In the genomic region with DNA sequence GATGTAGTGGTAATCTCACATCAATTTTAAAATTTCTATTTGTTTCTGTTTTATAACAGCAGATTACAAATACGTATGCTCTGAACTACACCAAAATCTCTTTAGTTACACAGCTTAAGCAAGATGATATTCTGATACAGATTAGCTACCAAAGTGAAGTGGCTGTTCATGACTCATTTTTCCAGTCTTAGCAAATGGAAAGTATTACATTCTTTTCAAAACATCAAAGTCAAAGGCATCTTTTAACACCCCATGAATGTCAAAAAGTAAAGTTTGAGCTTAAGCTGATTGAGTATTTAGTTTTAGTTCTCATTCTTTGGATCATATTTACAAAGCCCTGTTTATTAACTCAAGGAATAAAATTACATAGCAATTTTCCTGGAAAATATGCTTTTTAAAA, we compare ENCODE assay signal across 22 cellular contexts. TPM values are rescaled to one million over a fixed set of nuclear protein-coding genes. Genes with fewer than 3 reads are reported as not detected.
DNase-seq lines count a peak whose midpoint lies in the region; ATAC-seq, FAIRE-seq and TF ChIP-seq lines count a peak whose summit lies in the region.
"Had no signal": no experiment of that assay in that cellular context is flagged by ENCODE, and none has a peak within 500 bp of the region (broad histone marks: within the 10 kb centered on the region; RNA-seq: fewer than 3 reads in every experiment).

No MANE protein-coding gene starts in this region.

- no peaks in the 10 kb centered on the region for H4K20me1 ChIP-seq in HepG2 (ENCODE audit: insufficient read depth, low read length)

- DNase-seq in activated naive CD4-positive, alpha-beta T cell treated with anti-CD3 and anti-CD28 coated beads, Interleukin-2, amount 50 U/mL, for 72 hours (ENCODE audit: low spot score in 2 of 2) = no peak
- DNase-seq in activated naive CD4-positive, alpha-beta T cell (lab: John Stamatoyannopoulos, UW) = no peak
- DNase-seq in activated T-helper 2 cell treated with anti-CD3 and anti-CD28 coated beads, Interferon-gamma antibody, Interleukin-2, Interleukin-4, amounts not matched to agents 10 μg/mL and 5 μg/mL and 100 μg/mL, durations not matched to agents 14 hours and 24 hours and 36 hours (ENCODE audit: low spot score) = no peak
- peak; percentile 26 for DNase-seq in fibroblast of the aortic adventitia (ENCODE audit: low read depth)
- no peak for DNase-seq in nucleus accumbens (lab: John Stamatoyannopoulos, UW)
- no peak for DNase-seq in mesenteric fat pad (ENCODE audit: low spot score)
- no peak for DNase-seq in HepG2 (ENCODE audit: low spot score)
- DNase-seq in Right ventricle myocardium inferior (ENCODE audit: missing footprints) = no peak
- DNase-seq: activated B cell treated with CpG ODN at 0.5 μM for 24 hours; activated CD8-positive, alpha-beta memory T cell treated with anti-CD3 and anti-CD28 coated beads, Interleukin-2, amount 50 U/mL, for 48 hours; amygdala; heart left ventricle; islet precursor cell; KBM-7; NCI-H1092 treated with DMSO at 0.1 percent for 48 hours; NCI-H69; Peyer's patch; T-cell had no signal

- no peaks in the 10 kb centered on the region for H3K79me2 ChIP-seq in HepG2 (ENCODE audit: insufficient read depth, low read length)

- no peaks in the 10 kb centered on the region for H3K36me3 ChIP-seq in HepG2 (replicated peaks in 1 of 2; ENCODE audit: control insufficient read depth in 1 of 2, insufficient read depth in 2 of 2, low read length in 2 of 2)
- H3K36me3 ChIP-seq: heart left ventricle, Peyer's patch had no signal

- H3K9me3 ChIP-seq in HepG2 (ENCODE audit: low read length) = no peaks in the 10 kb centered on the region
- H3K9me3 ChIP-seq: heart left ventricle, Peyer's patch had no signal

- POLR2A ChIA-PET in HepG2 (lab: Yijun Ruan, JAX) = no interaction called here

- no peak overlapping the region for H2AFZ ChIP-seq in HepG2 (ENCODE audit: low read length)

- no peaks in the 10 kb centered on the region for H3K9me3 Mint-ChIP-seq in activated naive CD4-positive, alpha-beta T cell treated with anti-CD3 and anti-CD28 coated beads, Interleukin-2, amount 50 U/mL, for 72 hours
- no peaks in the 10 kb centered on the region for H3K9me3 Mint-ChIP-seq in activated T-helper 2 cell treated with anti-CD3 and anti-CD28 coated beads, Interferon-gamma antibody, Interleukin-2, Interleukin-4, amounts not matched to agents 10 μg/mL and 5 μg/mL and 100 μg/mL, durations not matched to agents 14 hours and 24 hours and 36 hours
- H3K9me3 Mint-ChIP-seq: activated B cell treated with CpG ODN at 0.5 μM for 24 hours, T-cell had no signal

- TF ChIP-seq EP300 in HepG2 (IDR thresholded peaks at IDR 0.05; ENCODE audit: low read depth in 2 of 2, low read length in 2 of 2) (no peak), HepG2 (CRISPR knock-in tag; IDR thresholded peaks at IDR 0.05; ENCODE audit: borderline replicate concordance) (no peak)

- H3K27ac Mint-ChIP-seq in activated naive CD4-positive, alpha-beta T cell treated with anti-CD3 and anti-CD28 coated beads, Interleukin-2, amount 50 U/mL, for 72 hours = peak overlapping the region in 1 of 2 donors; percentile 86
- H3K27ac Mint-ChIP-seq in activated T-helper 2 cell treated with anti-CD3 and anti-CD28 coated beads, Interferon-gamma antibody, Interleukin-2, Interleukin-4, amounts not matched to agents 10 μg/mL and 5 μg/mL and 100 μg/mL, durations not matched to agents 14 hours and 24 hours and 36 hours = peak overlapping the region; percentile 84
- H3K27ac Mint-ChIP-seq: activated B cell treated with CpG ODN at 0.5 μM for 24 hours, memory B cell, T-cell had no signal

- TF ChIP-seq CTCF in fibroblast of the aortic adventitia (IDR thresholded peaks at IDR 0.05; ENCODE audit: insufficient read depth, low read length) (no peak), HepG2 (CRISPR knock-in tag; IDR thresholded peaks at IDR 0.05) (no peak)

- H3K9ac ChIP-seq in HepG2 (ENCODE audit: insufficient read depth, low read depth, low read length) = no peak overlapping the region

- ATAC-seq in activated naive CD4-positive, alpha-beta T cell treated with anti-CD3 and anti-CD28 coated beads, Interleukin-2, amount 50 U/mL, for 72 hours = peak; percentile 76 to 92
- ATAC-seq in HepG2 = no peak
- ATAC-seq in Right ventricle myocardium inferior = no peak
- ATAC-seq: heart left ventricle, T-cell had no signal

- H3K27me3 Mint-ChIP-seq in activated T-helper 2 cell treated with anti-CD3 and anti-CD28 coated beads, Interferon-gamma antibody, Interleukin-2, Interleukin-4, amounts not matched to agents 10 μg/mL and 5 μg/mL and 100 μg/mL, durations not matched to agents 14 hours and 24 hours and 36 hours (ENCODE audit: low read depth) = no peaks in the 10 kb centered on the region

- no peak for FAIRE-seq in HepG2 (lab: Jason Lieb, UNC)

- 0 out of 2 replicates have a peak, but pooled peaks cover 6% of the 10 kb centered on the region for H3K4me1 ChIP-seq in HepG2 (ENCODE audit: insufficient read depth, low read length)
- H3K4me1 ChIP-seq: Peyer's patch had no signal

- H3K27me3 ChIP-seq in HepG2 (ENCODE audit: control insufficient read depth in 1 of 2, insufficient read depth in 2 of 2, low read length in 2 of 2) = peaks cover 0 to 3% of the 10 kb centered on the region in 2 experiments; a peak in 2 of 5 replicates
- H3K27me3 ChIP-seq: heart left ventricle, Peyer's patch had no signal

- WGBS in HepG2 (ENCODE audit: low lambda C conversion rate) = 37% methylated on average over 1 of the region's 1 CpG

- CTCF ChIA-PET in HepG2 (lab: Yijun Ruan, JAX; ENCODE audit: low intra/inter-chr PET ratio, low total read pairs) = no interaction called here

- in situ Hi-C loops in HepG2 (cut with HindIII; ENCODE audit: extremely low pct_ligation_motif_present, low pct_unique_long_range_greater_than_20kb) = no loop called here

- H3K36me3 Mint-ChIP-seq in activated naive CD4-positive, alpha-beta T cell treated with anti-CD3 and anti-CD28 coated beads, Interleukin-2, amount 50 U/mL, for 72 hours = no peaks in the 10 kb centered on the region
- H3K36me3 Mint-ChIP-seq in activated T-helper 2 cell treated with anti-CD3 and anti-CD28 coated beads, Interferon-gamma antibody, Interleukin-2, Interleukin-4, amounts not matched to agents 10 μg/mL and 5 μg/mL and 100 μg/mL, durations not matched to agents 14 hours and 24 hours and 36 hours (ENCODE audit: low read depth) = no peaks in the 10 kb centered on the region
- H3K36me3 Mint-ChIP-seq: memory B cell, T-cell had no signal

- H3K4me2 ChIP-seq in HepG2 (ENCODE audit: low read depth, low read length) = no peak overlapping the region

- no TSS peak for BruUV-seq in HepG2 (replicated peaks; lab: Mats Ljungman, UMichigan)

- TF ChIP-seq POLR2A in HepG2 (IDR thresholded peaks at IDR 0.05; ENCODE audit: insufficient read depth in 1 of 2, low read depth in 2 of 2, low read length in 2 of 2) = no peak

- no peak for TF ChIP-seq RAD21 in HepG2 (CRISPR knock-in tag; IDR thresholded peaks at IDR 0.05)

- intact Hi-C loops in activated T-helper 2 cell treated with anti-CD3 and anti-CD28 coated beads, Interferon-gamma antibody, Interleukin-2, Interleukin-4, amounts not matched to agents 10 μg/mL and 5 μg/mL and 100 μg/mL, durations not matched to agents 14 hours and 24 hours and 36 hours (cut with micrococcal nuclease) = loop anchor here (1.0 to 5.0 kb wide), 3 partner anchors 10 to 142 kb away; partner anchors contain the start of genes PDLIM5 and SMARCAD1
- intact Hi-C loops in HepG2 (cut with micrococcal nuclease; ENCODE audit: unreplicated experiment) = no loop called here
- intact Hi-C loops in Right ventricle myocardium inferior (cut with DNase I) = no loop called here

- H3K4me3 Mint-ChIP-seq in activated T-helper 2 cell treated with anti-CD3 and anti-CD28 coated beads, Interferon-gamma antibody, Interleukin-2, Interleukin-4, amounts not matched to agents 10 μg/mL and 5 μg/mL and 100 μg/mL, durations not matched to agents 14 hours and 24 hours and 36 hours (ENCODE audit: low read depth) = peak overlapping the region; percentile 26
- H3K4me3 Mint-ChIP-seq: activated B cell treated with CpG ODN at 0.5 μM for 24 hours, memory B cell, T-cell had no signal

- no peak overlapping the region for H3K27ac ChIP-seq in HepG2 (ENCODE audit: extremely low read length, insufficient read depth, low read length)
- H3K27ac ChIP-seq: coronary artery, epithelial cell of prostate, heart left ventricle, Peyer's patch had no signal

- H3K4me3 ChIP-seq in fibroblast of the aortic adventitia (ENCODE audit: low read depth, low read length) = no peak overlapping the region
- no peak overlapping the region for H3K4me3 ChIP-seq in HepG2 (replicated peaks in 1 of 3; ENCODE audit: insufficient read depth in 1 of 3, low read depth in 2 of 3, low read length in 3 of 3)
- H3K4me3 ChIP-seq: coronary artery, heart left ventricle, Peyer's patch had no signal

- H3K4me1 Mint-ChIP-seq in activated T-helper 2 cell treated with anti-CD3 and anti-CD28 coated beads, Interferon-gamma antibody, Interleukin-2, Interleukin-4, amounts not matched to agents 10 μg/mL and 5 μg/mL and 100 μg/mL, durations not matched to agents 14 hours and 24 hours and 36 hours (ENCODE audit: low read depth) = peaks cover 73% of the 10 kb centered on the region
- H3K4me1 Mint-ChIP-seq: activated B cell treated with CpG ODN at 0.5 μM for 24 hours, memory B cell had no signal

RNA-seq across cellular contexts. Expression of gene HPGDS, which starts 6.6 kb away (rescaled TPM):
- total RNA-seq in activated naive CD4-positive, alpha-beta T cell treated with anti-CD3 and anti-CD28 coated beads, Interleukin-2, amount 50 U/mL, for 72 hours = under 1 TPM in 1 of 2 donors, not detected in 1; 0.19 TPM
- 0.23 and 0.37 TPM in 2 replicates for total RNA-seq in activated T-helper 2 cell treated with anti-CD3 and anti-CD28 coated beads, Interferon-gamma antibody, Interleukin-2, Interleukin-4, amounts not matched to agents 10 μg/mL and 5 μg/mL and 100 μg/mL, durations not matched to agents 14 hours and 24 hours and 36 hours
- total RNA-seq in fibroblast of the aortic adventitia (ENCODE audit: low replicate concordance) (not detected in 2 replicates), mesenteric fat pad (4.1 TPM), HepG2 (2016; rRNA removed; fragmentation: Illumina TruSeq; extraction: Trizol) (not detected in 2 replicates), Right ventricle myocardium inferior (3.1 TPM)
- total RNA-seq in HepG2 (2016; cell fraction: cytosol; rRNA removed; fragmentation: Illumina TruSeq; extraction: Trizol; ENCODE audit: low read depth) = not detected in 2 replicates
- not detected in 2 replicates for total RNA-seq in HepG2 (2016; cell fraction: insoluble cytoplasmic fraction; rRNA removed; fragmentation: Illumina TruSeq; extraction: Trizol)
- not detected in 2 replicates for total RNA-seq in HepG2 (2016; cell fraction: membrane; rRNA removed; fragmentation: Illumina TruSeq; extraction: Trizol)
- not detected in 2 replicates for total RNA-seq in HepG2 (2016; cell fraction: nucleus; rRNA removed; fragmentation: Illumina TruSeq; extraction: Trizol)
- not detected in 2 replicates for polyA plus RNA-seq in HepG2 (2011; rRNA removed)
- not detected in 2 replicates for polyA plus RNA-seq in HepG2 (2011; cell fraction: cytosol; rRNA removed)
- polyA plus RNA-seq in HepG2 (2011; cell fraction: nucleus; rRNA removed) = not detected in 2 replicates
- not detected in 2 replicates for polyA plus RNA-seq in HepG2 (2012)
- not detected in 2 replicates for polyA plus RNA-seq in HepG2 (2016; cell fraction: cytosol; fragmentation: Illumina TruSeq; extraction: Trizol; ENCODE audit: low read depth)
- polyA plus RNA-seq in HepG2 (2016; cell fraction: insoluble cytoplasmic fraction; fragmentation: Illumina TruSeq; extraction: Trizol; ENCODE audit: low read depth) = not detected in 2 replicates
- polyA plus RNA-seq in HepG2 (2016; cell fraction: membrane; fragmentation: Illumina TruSeq; extraction: Trizol; ENCODE audit: low read depth) = not detected in 2 replicates
- not detected in 2 replicates for polyA plus RNA-seq in HepG2 (2016; cell fraction: nucleus; fragmentation: Illumina TruSeq; extraction: Trizol; ENCODE audit: insufficient read depth, low read depth)
- not detected in 2 replicates for polyA minus RNA-seq in HepG2 (2011; rRNA and poly(A)+ RNA removed; ENCODE audit: low replicate concordance)
- polyA minus RNA-seq in HepG2 (2011; cell fraction: cytosol; rRNA and poly(A)+ RNA removed) = not detected in 2 replicates
- not detected in 2 replicates for polyA minus RNA-seq in HepG2 (2011; cell fraction: nucleus; rRNA and poly(A)+ RNA removed)
- total RNA-seq: activated B cell treated with CpG ODN at 0.5 μM for 24 hours had no signal
- polyA plus RNA-seq: neural cell had no signal

Comparison
In these comparisons a context has a peak if more than half of its experiments do, and no peak if none do; other contexts are left out.
1. ATAC-seq: peak in activated naive CD4-positive, alpha-beta T cell treated with anti-CD3 and anti-CD28 coated beads, Interleukin-2, amount 50 U/mL, for 72 hours (2 of 2); none in HepG2 (single experiment) and Right ventricle myocardium inferior (single experiment).